ENCODE assay signal across 8 cellular contexts in the genomic region with DNA sequence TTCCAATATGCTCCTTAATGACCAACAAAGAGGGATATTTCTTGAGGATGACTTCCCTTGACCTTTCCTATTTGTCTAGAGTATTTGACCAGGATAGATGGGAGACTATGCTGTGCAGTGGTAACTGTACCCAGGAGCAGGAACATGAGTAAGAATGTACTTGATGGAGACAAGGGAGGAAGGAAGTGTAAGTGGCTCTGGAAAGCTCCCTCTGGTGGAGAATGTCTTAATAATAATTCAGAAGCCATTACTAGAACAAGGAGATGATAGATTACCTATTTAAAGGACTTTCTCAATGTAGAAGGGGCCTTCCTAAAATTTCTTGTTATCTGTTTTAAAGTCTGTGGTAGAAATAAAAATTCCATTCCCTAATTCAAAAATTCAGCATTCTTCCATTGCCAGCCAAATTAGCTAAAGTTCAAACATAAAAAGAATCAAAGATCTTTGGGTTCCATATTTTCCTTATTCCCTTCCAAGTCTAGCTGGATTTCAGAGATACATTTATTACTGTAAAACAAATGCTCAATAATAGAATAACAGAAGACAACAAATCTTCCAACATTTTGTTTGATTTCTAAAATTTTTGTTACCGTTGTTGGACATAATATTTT.
DNase-seq lines count a peak whose midpoint lies in the region; ATAC-seq and TF ChIP-seq lines count a peak whose summit lies in the region.

No MANE protein-coding gene starts in this region.

- H3K36me3 ChIP-seq in A673 (ENCODE audit: insufficient read depth, low read length, poor library complexity, severe bottlenecking) (no peaks in the 10 kb centered on the region), brain microvascular endothelial cell (replicated peaks) (no peaks in the 10 kb centered on the region), liver (ENCODE audit: control insufficient read depth in 4 of 4, insufficient read depth in 3 of 4, low read depth in 1 of 4, low read length in 3 of 4) (no peaks in the 10 kb centered on the region)

- H3K9ac ChIP-seq in liver (ENCODE audit: low read depth in 1 of 2, low read length in 2 of 2) = no peak overlapping the region

- H3K4me1 ChIP-seq in A673 (ENCODE audit: insufficient read depth, low read length, poor library complexity, severe bottlenecking) = no peaks in the 10 kb centered on the region
- H3K4me1 ChIP-seq in liver (ENCODE audit: control insufficient read depth in 4 of 4, insufficient read depth in 4 of 4, low read length in 3 of 4) = no peaks in the 10 kb centered on the region

- 96% methylated on average over 1 of the region's 1 CpG for WGBS in liver

- POLR2A ChIA-PET in A673 (lab: Charles Lee; ENCODE audit: low non-redundant PET) = no interaction called here

- no TSS peak for BruUV-seq in A673 (replicated peaks; lab: Mats Ljungman, UMichigan)

- TF ChIP-seq CTCF in A673 (conservative IDR thresholded peaks at IDR 0.05; ENCODE audit: low read depth, low read length) = peak; percentile 58
- TF ChIP-seq CTCF in brain microvascular endothelial cell (IDR thresholded peaks at IDR 0.05; ENCODE audit: low read depth, low read length, missing control alignments) = peak; percentile 67
- TF ChIP-seq CTCF in liver (IDR thresholded peaks at IDR 0.05; ENCODE audit: low read depth, low read length, missing input control) = peak; percentile 34

- H3K9me3 ChIP-seq in A673 (ENCODE audit: low read depth, low read length, poor library complexity, severe bottlenecking) = no peaks in the 10 kb centered on the region
- H3K9me3 ChIP-seq in liver (ENCODE audit: control insufficient read depth in 4 of 4, low read length in 3 of 4) = no peaks in the 10 kb centered on the region

- H3K4me3 ChIP-seq in A673 (ENCODE audit: low read depth, low read length, poor library complexity, severe bottlenecking) (no peak overlapping the region), brain microvascular endothelial cell (ENCODE audit: low read depth, low read length) (no peak overlapping the region), liver (ENCODE audit: low read depth in 1 of 3, low read length in 3 of 3) (no peak overlapping the region)

- intact Hi-C loops in A673 (cut with micrococcal nuclease; ENCODE audit: unreplicated experiment) = loop anchor here (5.0 kb wide), 1 partner anchor 1970 kb away; no protein-coding TSS in a partner anchor

- no peaks in the 10 kb centered on the region for H3K27me3 ChIP-seq in A673 (replicated peaks; ENCODE audit: insufficient read depth, low read depth, low read length, poor library complexity)
- no peaks in the 10 kb centered on the region for H3K27me3 ChIP-seq in brain microvascular endothelial cell (replicated peaks)
- no peaks in the 10 kb centered on the region for H3K27me3 ChIP-seq in liver (ENCODE audit: control insufficient read depth in 4 of 4, insufficient read depth in 4 of 4, low read length in 3 of 4)

- DNase-seq in A673 (ENCODE audit: low spot score) = peak; percentile 32
- DNase-seq in NCI-H2029 treated with DMSO at 0.1 percent for 48 hours (lab: John Stamatoyannopoulos, UW) = peak; percentile 23
- peak; percentile 16 for DNase-seq in brain microvascular endothelial cell
- no peak for DNase-seq in activated CD4-positive, alpha-beta T cell treated with anti-CD3 and anti-CD28 coated beads for 48 hours
- no peak for DNase-seq in NK-92 treated with Interleukin-12 subunit alpha and Interleukin-12 subunit beta, amount 100 ng/mL, for 24 hours (lab: John Stamatoyannopoulos, UW)

- ATAC-seq in GM18499 (IDR thresholded peaks at IDR 0.05; ENCODE audit: insufficient read depth, unreplicated experiment) (peak; percentile 74), HG02798 (IDR thresholded peaks at IDR 0.05; ENCODE audit: poor library complexity, unreplicated experiment) (peak; percentile 87)

- peak; percentile 58 to 71 for TF ChIP-seq RAD21 in liver (IDR thresholded peaks at IDR 0.05)

- CTCF ChIA-PET in A673 (lab: Charles Lee) = no interaction called here

- in situ Hi-C loops in brain microvascular endothelial cell (cut with HindIII; ENCODE audit: low pct_ligation_motif_present, low sequenced_read_pairs) = no loop called here

- H3K27ac ChIP-seq in A673 (ENCODE audit: low read depth, low read length, poor library complexity, severe bottlenecking) (no peak overlapping the region), brain microvascular endothelial cell (no peak overlapping the region), liver (ENCODE audit: low read depth in 1 of 2, low read length in 2 of 2) (no peak overlapping the region)

TF ChIP-seq in liver, 16 proteins besides CTCF, POLR2A, EP300 and RAD21:
- TF ChIP-seq HNF4A (conservative IDR thresholded peaks at IDR 0.05) = no peak

Comparison
In these comparisons a context has a peak if more than half of its experiments do, and no peak if none do; other contexts are left out.
1. DNase-seq: peak in A673 (single experiment), NCI-H2029 treated with DMSO at 0.1 percent for 48 hours (single experiment) and brain microvascular endothelial cell (single experiment); none in activated CD4-positive, alpha-beta T cell treated with anti-CD3 and anti-CD28 coated beads for 48 hours (single experiment) and NK-92 treated with Interleukin-12 subunit alpha and Interleukin-12 subunit beta, amount 100 ng/mL, for 24 hours (single experiment).
2. Peak in every context shown above with its lines, with median percentiles within 50 percentile points of each other: CTCF ChIP-seq.